ENCODE assay signal across 11 cellular contexts in the genomic region with DNA sequence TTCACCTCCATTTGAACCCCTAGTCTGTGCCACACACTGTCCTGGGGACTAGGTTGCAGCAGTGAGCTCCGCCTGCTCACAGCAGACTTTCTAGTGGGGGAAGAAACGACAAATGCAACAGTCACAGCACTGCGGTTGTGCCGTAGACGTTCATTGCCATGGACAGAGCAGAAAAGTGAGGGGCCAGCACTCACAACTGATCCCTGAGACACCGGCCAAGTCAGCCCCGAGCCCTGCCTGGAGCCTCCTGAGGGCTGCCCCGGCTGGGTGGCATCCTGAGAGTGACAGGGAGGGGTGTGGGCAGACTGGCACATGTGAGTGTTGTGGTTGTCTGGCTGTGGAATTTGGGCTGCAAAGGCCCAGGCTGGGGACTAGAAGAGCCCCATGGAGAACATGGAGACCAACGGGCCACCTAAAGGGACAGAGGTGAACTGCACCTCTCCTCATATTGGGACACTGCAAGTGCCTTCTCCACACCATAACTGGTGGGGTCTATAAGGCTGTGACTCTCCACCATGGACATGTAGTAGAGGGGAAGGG. TPM values are rescaled to one million over a fixed set of nuclear protein-coding genes. Genes with fewer than 3 reads are reported as not detected.
DNase-seq lines count a peak whose midpoint lies in the region; ATAC-seq and TF ChIP-seq lines count a peak whose summit lies in the region.
"Had no signal": no experiment of that assay in that cellular context is flagged by ENCODE, and none has a peak within 500 bp of the region (broad histone marks: within the 10 kb centered on the region; RNA-seq: fewer than 3 reads in every experiment).

No MANE protein-coding gene starts in this region.

- TF ChIP-seq CTCF in chondrocyte (IDR thresholded peaks at IDR 0.05): peak; percentile 43
- peak; percentile 42 for TF ChIP-seq CTCF in progenitor cell of endocrine pancreas (IDR thresholded peaks at IDR 0.05; ENCODE audit: unreplicated experiment)

- no peak overlapping the region for H3K4me3 Mint-ChIP-seq in chondrocyte (ENCODE audit: unreplicated experiment)
- H3K4me3 Mint-ChIP-seq in progenitor cell of endocrine pancreas (ENCODE audit: low read depth): no peak overlapping the region
- H3K4me3 Mint-ChIP-seq: activated T-cell treated with anti-CD3 and anti-CD28 coated beads, Interleukin-2, amount 50 U/mL, for 72 hours; memory B cell had no signal

- ATAC-seq in HG03460 (IDR thresholded peaks at IDR 0.05; ENCODE audit: unreplicated experiment): no peak

- H3K36me3 Mint-ChIP-seq in chondrocyte (ENCODE audit: low read depth): peaks cover 2% of the 10 kb centered on the region
- peaks cover 4% of the 10 kb centered on the region for H3K36me3 Mint-ChIP-seq in progenitor cell of endocrine pancreas (ENCODE audit: insufficient read depth)

- in situ Hi-C loops in KBM-7 (cut with MboI; ENCODE audit: low pct_unique_long_range_greater_than_20kb, low sequenced_read_pairs): loop anchor here (25.0 kb wide), 2 partner anchors 89 to 689 kb away; no protein-coding TSS in a partner anchor

- H3K4me1 Mint-ChIP-seq in chondrocyte (ENCODE audit: low read depth) (no peaks in the 10 kb centered on the region), progenitor cell of endocrine pancreas (ENCODE audit: low read depth) (peaks cover 1% of the 10 kb centered on the region)
- H3K4me1 Mint-ChIP-seq: memory B cell had no signal

- H3K27ac Mint-ChIP-seq in chondrocyte (ENCODE audit: unreplicated experiment): no peak overlapping the region
- H3K27ac Mint-ChIP-seq in progenitor cell of endocrine pancreas: no peak overlapping the region
- H3K27ac Mint-ChIP-seq: activated T-cell treated with anti-CD3 and anti-CD28 coated beads, Interleukin-2, amount 50 U/mL, for 72 hours; memory B cell had no signal

- peak; percentile 43 for DNase-seq in activated CD8-positive, alpha-beta memory T cell treated with anti-CD3 and anti-CD28 coated beads, Interleukin-2, amount 50 U/mL, for 48 hours
- no peak for DNase-seq in activated CD8-positive, alpha-beta memory T cell treated with anti-CD3 and anti-CD28 coated beads for 24 hours
- DNase-seq in KBM-7 (peak; percentile 48), chondrocyte (ENCODE audit: low spot score) (peak; percentile 63), progenitor cell of endocrine pancreas (ENCODE audit: low spot score, unreplicated experiment) (no peak), NCI-H526 (lab: John Stamatoyannopoulos, UW) (no peak), 8988T (no peak)
- DNase-seq: activated T-cell treated with anti-CD3 and anti-CD28 coated beads, Interleukin-2, amount 50 U/mL, for 72 hours had no signal

- H3K9me3 Mint-ChIP-seq in chondrocyte (ENCODE audit: low read depth): peaks cover 12% of the 10 kb centered on the region
- peaks cover 17% of the 10 kb centered on the region for H3K9me3 Mint-ChIP-seq in progenitor cell of endocrine pancreas (ENCODE audit: low read depth)
- H3K9me3 Mint-ChIP-seq: activated T-cell treated with anti-CD3 and anti-CD28 coated beads, Interleukin-2, amount 50 U/mL, for 72 hours; memory B cell had no signal

- H3K27me3 Mint-ChIP-seq in chondrocyte (ENCODE audit: low read depth) (no peaks in the 10 kb centered on the region), progenitor cell of endocrine pancreas (no peaks in the 10 kb centered on the region)

RNA-seq across cellular contexts. Expression of gene DUSP9, which starts 4.6 kb away (rescaled TPM):
- 0.13 to 0.77 TPM in 2 of 3 replicates, not detected in the other for total RNA-seq in chondrocyte
- 35.7 and 36.5 TPM in 2 replicates for total RNA-seq in progenitor cell of endocrine pancreas
- total RNA-seq: activated T-cell treated with anti-CD3 and anti-CD28 coated beads, Interleukin-2, amount 50 U/mL, for 72 hours had no signal

RNA-seq across cellular contexts. Expression of gene PNCK, which starts 22.0 kb away (rescaled TPM):
- total RNA-seq in chondrocyte (3.2 to 3.8 TPM (median 3.5 TPM) in 3 replicates), progenitor cell of endocrine pancreas (5.4 and 6.1 TPM in 2 replicates)
- total RNA-seq: Caco-2 had no signal

RNA-seq across cellular contexts. Expression of gene SLC6A8, which starts 36.1 kb away (rescaled TPM):
- total RNA-seq in chondrocyte: 47.6 to 71.1 TPM (median 70.6 TPM) in 3 replicates
- 52.2 and 55.7 TPM in 2 replicates for total RNA-seq in progenitor cell of endocrine pancreas

RNA-seq across cellular contexts. Expression of gene CCNQ, which starts 52.7 kb away (rescaled TPM):
- total RNA-seq in chondrocyte (17.2 to 21.9 TPM (median 17.7 TPM) in 3 replicates), progenitor cell of endocrine pancreas (19.1 and 19.2 TPM in 2 replicates)

Comparison
In these comparisons a context has a peak if more than half of its experiments do, and no peak if none do; other contexts are left out.
1. DNase-seq: peak in activated CD8-positive, alpha-beta memory T cell treated with anti-CD3 and anti-CD28 coated beads, Interleukin-2, amount 50 U/mL, for 48 hours (single experiment), KBM-7 (single experiment) and chondrocyte (single experiment); none in activated CD8-positive, alpha-beta memory T cell treated with anti-CD3 and anti-CD28 coated beads for 24 hours (single experiment), progenitor cell of endocrine pancreas (single experiment), NCI-H526 (0 of 2) and 8988T (single experiment).
2. RNA of gene DUSP9, which starts 4.6 kb away (total RNA-seq): 35.7 to 36.5 TPM in progenitor cell of endocrine pancreas; 0.13 to 0.77 TPM in chondrocyte; every median in the first group is over 10 times any median in the second.